1 cellular context compared by ENCODE assay signal in genomic region chr17:82372063-82372590, GRCh38.
A peak's percentile ranks its signal among the peaks of the same experiment; 100 is the strongest.
TF ChIP-seq lines count a peak whose summit lies in the region.

No MANE protein-coding gene starts in this region.

TF ChIP-seq in endothelial cell of umbilical vein, 7 proteins besides CTCF, POLR2A, EP300 and RAD21:
- TF ChIP-seq MYC (IDR thresholded peaks at IDR 0.05; ENCODE audit: low read depth, low read length) (no peak), POLR2AphosphoS5 (IDR thresholded peaks at IDR 0.05; ENCODE audit: insufficient read depth, low read depth, low read length) (no peak), GATA2 (IDR thresholded peaks at IDR 0.05; ENCODE audit: insufficient read depth, insufficient read length, low read depth, low read length) (no peak), FOS (IDR thresholded peaks at IDR 0.05; ENCODE audit: borderline replicate concordance, insufficient read depth, low read length) (no peak), EZH2 (IDR thresholded peaks at IDR 0.05; ENCODE audit: borderline replicate concordance, low read depth, low read length, severe bottlenecking) (peak; percentile 32), JUN (IDR thresholded peaks at IDR 0.05; ENCODE audit: borderline replicate concordance, insufficient read depth, insufficient read length, low read depth) (no peak), MAX (IDR thresholded peaks at IDR 0.05; ENCODE audit: insufficient read depth, insufficient read length) (no peak)
TF ChIP-seq in endothelial cell of umbilical vein: peak in this region for 1.
